In genomic region chr17:63866625-63867024, GRCh38 we compare ENCODE assay signal across 14 cellular contexts. TPM values are rescaled to one million over a fixed set of nuclear protein-coding genes. Genes with fewer than 3 reads are reported as not detected.
DNase-seq lines count a peak whose midpoint lies in the region; ATAC-seq, FAIRE-seq and TF ChIP-seq lines count a peak whose summit lies in the region.
"Not testable (repeated sequence)": the region's sequence is repeated elsewhere in the genome, so short reads cannot be mapped to it uniquely, and the experiment has no call there.
"Had no signal": no experiment of that assay in that cellular context is flagged by ENCODE, and none has a peak within 500 bp of the region (broad histone marks: within the 10 kb centered on the region; RNA-seq: fewer than 3 reads in every experiment).

No MANE protein-coding gene starts in this region.

- not testable (repeated sequence) for BruUV-seq in GM12878 (replicated peaks; lab: Mats Ljungman, UMichigan)

- H3K9me3 Mint-ChIP-seq in neural progenitor cell, result not testable (repeated sequence)

- CTCF ChIA-PET in AG04449 (lab: Yijun Ruan, JAX), result interaction anchor here (0.7 to 4.8 kb wide), 18 partner anchors 8 to 267 kb away, joined by 3 to 47 read pairs (median 6); partner anchors contain the start of genes GH1, GH2 and ICAM2
- CTCF ChIA-PET in GM12878 (lab: Yijun Ruan, JAX), result interaction anchor here (0.7 to 4.8 kb wide), 22 partner anchors 8 to 460 kb away, joined by 3 to 51 read pairs (median 4); partner anchors contain the start of genes GH1, ICAM2 and SMARCD2

- H3K4me1 ChIP-seq in OCI-LY3 (ENCODE audit: low read length); GM12878 (ENCODE audit: control insufficient read depth, insufficient read depth, low read length); neural progenitor cell: not testable (repeated sequence)

- FAIRE-seq in GM12878 (lab: Jason Lieb, UNC), result not testable (repeated sequence)

- intact Hi-C loops in GM12878 (cut with micrococcal nuclease; ENCODE audit: unreplicated experiment); left ventricle myocardium superior (cut with micrococcal nuclease): not testable (repeated sequence)

- not testable (repeated sequence) for H3K27ac ChIP-seq in OCI-LY3 (ENCODE audit: low read length); GM12878 (ENCODE audit: control insufficient read depth, insufficient read depth); neural progenitor cell

- peak; percentile 70 for ATAC-seq in GM12878
- ATAC-seq in left ventricle myocardium superior, result peak; percentile 36

- not testable (repeated sequence) for H4K20me1 ChIP-seq in OCI-LY3 (ENCODE audit: insufficient read depth, low read length); GM12878 (ENCODE audit: control insufficient read depth, insufficient read depth); neural progenitor cell (ENCODE audit: low read depth)

- DNase-seq in AG04449 (ENCODE audit: low read depth, low spot score); GM12878 (ENCODE audit: low read depth, low spot score); left ventricle myocardium superior: not testable (repeated sequence)
- peak; percentile 18 for DNase-seq in neural progenitor cell (ENCODE audit: low spot score)

- H3K4me2 ChIP-seq in OCI-LY3 (ENCODE audit: low read length), result peak overlapping the region; percentile 60; the same call in 1 of the 2 replicates
- H3K4me2 ChIP-seq in GM12878 (ENCODE audit: control insufficient read depth, insufficient read depth); neural progenitor cell: not testable (repeated sequence)

- H3K27me3 ChIP-seq in OCI-LY3 (ENCODE audit: low read depth, low read length); GM12878 (replicated peaks in 1 of 2; ENCODE audit: control insufficient read depth in 2 of 2, insufficient read depth in 2 of 2, low read length in 1 of 2); neural progenitor cell: not testable (repeated sequence)

- POLR2A ChIA-PET in AG04449 (lab: Yijun Ruan, JAX); GM12878 (lab: Charles Lee): not testable (repeated sequence)

- 34% methylated on average over 7 of the region's 7 CpGs for WGBS in GM12878 (ENCODE audit: insufficient coverage, insufficient replicate concordance, low lambda C conversion rate, missing lambda C conversion rate)

- not testable (repeated sequence) for H3K36me3 ChIP-seq in OCI-LY3 (replicated peaks; ENCODE audit: low read depth, low read length); GM12878 (ENCODE audit: control insufficient read depth in 2 of 2, insufficient read depth in 2 of 2, low read length in 1 of 2); neural progenitor cell

- not testable (repeated sequence) for H3F3A ChIP-seq in neural progenitor cell (ENCODE audit: low read depth)

- not testable (repeated sequence) for TF ChIP-seq RAD21 in GM12878 (IDR thresholded peaks at IDR 0.05; ENCODE audit: insufficient read depth, low read depth, low read length)

- not testable (repeated sequence) for H3K27me3 Mint-ChIP-seq in neural progenitor cell (ENCODE audit: insufficient read depth, low read depth)

- TF ChIP-seq POLR2A in GM12878 (IDR thresholded peaks at IDR 0.05; ENCODE audit: low read depth, low read length), result not testable (repeated sequence)

- not testable (repeated sequence) for H3K79me2 ChIP-seq in OCI-LY3 (ENCODE audit: low read length); GM12878 (ENCODE audit: control insufficient read depth, insufficient read depth, low read length); neural progenitor cell (ENCODE audit: low read depth)

- peak; percentile 17 for TF ChIP-seq CTCF in AG04449 (IDR thresholded peaks at IDR 0.05; ENCODE audit: insufficient read depth, low read length, missing control alignments)
- peak; percentile 25 for TF ChIP-seq CTCF in GM12873 (IDR thresholded peaks at IDR 0.05; ENCODE audit: insufficient read depth, low read depth, low read length, missing control alignments)
- TF ChIP-seq CTCF in OCI-LY3 (IDR thresholded peaks at IDR 0.05; ENCODE audit: low read depth, low read length); neural progenitor cell (IDR thresholded peaks at IDR 0.05): not testable (repeated sequence)
- TF ChIP-seq CTCF in GM12878 (IDR thresholded peaks at IDR 0.05 in 2 of 3, conservative IDR thresholded peaks at IDR 0.05 in 1 of 3; ENCODE audit: control insufficient read depth in 2 of 3, extremely low read depth in 1 of 3, insufficient read depth in 1 of 3, low read depth in 3 of 3, low read length in 3 of 3), result 0 out of 6 replicates have a peak, but pooled peaks of 1 of the 3 experiments have one; percentile 17

- TF ChIP-seq EP300 in GM12878 (IDR thresholded peaks at IDR 0.05; ENCODE audit: borderline replicate concordance in 1 of 2, control insufficient read depth in 1 of 2, low read depth in 2 of 2, low read length in 2 of 2), result not testable (repeated sequence)

- not testable (repeated sequence) for H3K27ac Mint-ChIP-seq in neural progenitor cell

- not testable (repeated sequence) for H3K9me3 ChIP-seq in OCI-LY3 (ENCODE audit: insufficient read depth, low read length); GM12878 (replicated peaks; ENCODE audit: control insufficient read depth, insufficient read depth, low read length); neural progenitor cell (ENCODE audit: low read depth)

- not testable (repeated sequence) for H3K4me3 ChIP-seq in AG04449 (ENCODE audit: low read depth, low read length); GM12878; neural progenitor cell
- H3K4me3 ChIP-seq in OCI-LY3 (ENCODE audit: low read length), result peak overlapping the region; percentile 40; the same call in 1 of the 2 replicates

- RAD21 ChIA-PET in GM12878 (lab: Charles Lee; ENCODE audit: unreplicated experiment), result not testable (repeated sequence)

- in situ Hi-C loops in GM12878 (cut with MboI), result not testable (repeated sequence)

- H2AFZ ChIP-seq in OCI-LY3 (ENCODE audit: low read depth, low read length), result peak overlapping the region; percentile 89; the same call in 1 of the 2 replicates
- not testable (repeated sequence) for H2AFZ ChIP-seq in GM12878 (ENCODE audit: control insufficient read depth, low read depth, low read length); neural progenitor cell (replicated peaks)

- SMC1A ChIA-PET in GM12878 (lab: Charles Lee; ENCODE audit: uncharacterized antibody, unreplicated experiment), result not testable (repeated sequence)

- H3K4me3 Mint-ChIP-seq in neural progenitor cell, result not testable (repeated sequence)

- H3K4me1 Mint-ChIP-seq in neural progenitor cell, result not testable (repeated sequence)

- H3K36me3 Mint-ChIP-seq in neural progenitor cell, result not testable (repeated sequence)

- not testable (repeated sequence) for H3K9ac ChIP-seq in OCI-LY3 (ENCODE audit: low read length); GM12878 (ENCODE audit: control insufficient read depth, insufficient read depth, low read length); neural progenitor cell

RNA-seq across cellular contexts. Expression of gene CSH2, which starts 6.9 kb away (rescaled TPM):
- total RNA-seq in GM12878 (2013; cell fraction: nucleolus; rRNA removed), result not detected in 2 replicates
- total RNA-seq in GM12878 (2014; rRNA removed) (not detected in 2 replicates), GM12878 (2014; rRNA removed; fragmentation: Illumina TruSeq; extraction: Trizol) (not detected in 2 replicates), GM12878 (2021) (not detected in 2 replicates), left ventricle myocardium superior (not detected), neural progenitor cell (ENCODE audit: low replicate concordance) (not detected in 2 replicates)
- not detected for polyA plus RNA-seq in GM12878 (2011; ENCODE audit: low read depth)
- polyA plus RNA-seq in GM12878 (2011; rRNA removed) (not detected in 2 replicates), GM12878 (2014; fragmentation: Illumina TruSeq; extraction: Trizol) (not detected in 2 replicates), GM12878 (2014; fragmentation: Nextera tagmentation; extraction: Ambion mirVana) (not detected), GM12878 (2014; rRNA removed) (not detected in 2 replicates), GM12878 (2016; fragmentation: Nextera tagmentation; extraction: Ambion mirVana) (not detected)
- polyA plus RNA-seq in GM12878 (2011; cell fraction: cytosol; rRNA removed), result not detected in 2 replicates
- polyA plus RNA-seq in GM12878 (2011; cell fraction: nucleus; rRNA removed), result not detected in 2 replicates
- polyA plus RNA-seq in GM12878 (2012), result not detected in 2 replicates
- polyA minus RNA-seq in GM12878 (2011; rRNA and poly(A)+ RNA removed), result not detected in 2 replicates
- polyA minus RNA-seq in GM12878 (2011; cell fraction: cytosol; rRNA and poly(A)+ RNA removed), result not detected in 2 replicates
- not detected in 2 replicates for polyA minus RNA-seq in GM12878 (2011; cell fraction: nucleus; rRNA and poly(A)+ RNA removed)
- total RNA-seq: activated CD4-positive, alpha-beta T cell treated with anti-CD3 and anti-CD28 coated beads for 36 hours; kidney; mesenteric fat pad; NCI-H460; smooth muscle cell; urinary bladder had no signal
- polyA plus RNA-seq: CD14-positive monocyte, smooth muscle cell, urinary bladder had no signal

RNA-seq across cellular contexts. Expression of gene GH2, which starts 15.1 kb away (rescaled TPM):
- not detected in 2 replicates for total RNA-seq in GM12878 (2013; cell fraction: nucleolus; rRNA removed)
- not detected in 2 replicates for total RNA-seq in GM12878 (2014; rRNA removed)
- not detected in 2 replicates for total RNA-seq in GM12878 (2014; rRNA removed; fragmentation: Illumina TruSeq; extraction: Trizol)
- not detected in 2 replicates for total RNA-seq in GM12878 (2021)
- polyA plus RNA-seq in GM12878 (2011; ENCODE audit: low read depth), result not detected
- not detected in 2 replicates for polyA plus RNA-seq in GM12878 (2011; rRNA removed)
- not detected in 2 replicates for polyA plus RNA-seq in GM12878 (2011; cell fraction: cytosol; rRNA removed)
- not detected in 2 replicates for polyA plus RNA-seq in GM12878 (2011; cell fraction: nucleus; rRNA removed)
- polyA plus RNA-seq in GM12878 (2012), result not detected in 2 replicates
- not detected in 2 replicates for polyA plus RNA-seq in GM12878 (2014; fragmentation: Illumina TruSeq; extraction: Trizol)
- not detected for polyA plus RNA-seq in GM12878 (2014; fragmentation: Nextera tagmentation; extraction: Ambion mirVana)
- polyA plus RNA-seq in GM12878 (2014; rRNA removed), result not detected in 2 replicates
- polyA plus RNA-seq in GM12878 (2016; fragmentation: Nextera tagmentation; extraction: Ambion mirVana), result not detected
- polyA minus RNA-seq in GM12878 (2011; rRNA and poly(A)+ RNA removed), result not detected in 2 replicates
- polyA minus RNA-seq in GM12878 (2011; cell fraction: cytosol; rRNA and poly(A)+ RNA removed), result not detected in 2 replicates
- polyA minus RNA-seq in GM12878 (2011; cell fraction: nucleus; rRNA and poly(A)+ RNA removed), result not detected in 2 replicates
- not detected for total RNA-seq in left ventricle myocardium superior
- not detected in 2 replicates for total RNA-seq in neural progenitor cell (ENCODE audit: low replicate concordance)
- total RNA-seq: activated CD4-positive, alpha-beta T cell treated with anti-CD3 and anti-CD28 coated beads for 36 hours; activated naive CD4-positive, alpha-beta T cell treated with anti-CD3 and anti-CD28 coated beads, Interleukin-2, amount 50 U/mL, for 72 hours; kidney; mesenteric fat pad; NCI-H460; smooth muscle cell; urinary bladder had no signal
- polyA plus RNA-seq: CD14-positive monocyte, smooth muscle cell, urinary bladder had no signal

RNA-seq across cellular contexts. Expression of gene SMARCD2, which starts 24.1 kb away (rescaled TPM):
- total RNA-seq in GM12878 (2013; cell fraction: nucleolus; rRNA removed), result 50.6 and 66.0 TPM in 2 replicates
- total RNA-seq in GM12878 (2014; rRNA removed) (111 and 112 TPM in 2 replicates), GM12878 (2014; rRNA removed; fragmentation: Illumina TruSeq; extraction: Trizol) (53.4 and 55.6 TPM in 2 replicates), GM12878 (2021) (95.3 and 97.9 TPM in 2 replicates), left ventricle myocardium superior (28.4 TPM), neural progenitor cell (ENCODE audit: low replicate concordance) (80.7 and 100 TPM in 2 replicates)
- 34.4 TPM for polyA plus RNA-seq in GM12878 (2011; ENCODE audit: low read depth)
- polyA plus RNA-seq in GM12878 (2011; rRNA removed) (33.4 and 78.4 TPM in 2 replicates), GM12878 (2014; fragmentation: Illumina TruSeq; extraction: Trizol) (56.1 and 71.5 TPM in 2 replicates), GM12878 (2014; fragmentation: Nextera tagmentation; extraction: Ambion mirVana) (1 to 10 TPM; 2.4 to 5.6 TPM), GM12878 (2014; rRNA removed) (72.7 and 80.6 TPM in 2 replicates), GM12878 (2016; fragmentation: Nextera tagmentation; extraction: Ambion mirVana) (10 to 100 TPM; 13.7 to 47.8 TPM)
- polyA plus RNA-seq in GM12878 (2011; cell fraction: cytosol; rRNA removed), result 64.8 and 68.5 TPM in 2 replicates
- 115 and 124 TPM in 2 replicates for polyA plus RNA-seq in GM12878 (2011; cell fraction: nucleus; rRNA removed)
- polyA plus RNA-seq in GM12878 (2012), result 58.5 and 59.6 TPM in 2 replicates
- polyA minus RNA-seq in GM12878 (2011; rRNA and poly(A)+ RNA removed), result 70.7 and 72.3 TPM in 2 replicates
- polyA minus RNA-seq in GM12878 (2011; cell fraction: cytosol; rRNA and poly(A)+ RNA removed), result 20.0 and 38.9 TPM in 2 replicates
- 44.1 and 77.4 TPM in 2 replicates for polyA minus RNA-seq in GM12878 (2011; cell fraction: nucleus; rRNA and poly(A)+ RNA removed)

RNA-seq across cellular contexts. Expression of gene CSH1, which starts 29.7 kb away (rescaled TPM):
- total RNA-seq in GM12878 (2013; cell fraction: nucleolus; rRNA removed), result not detected in 2 replicates
- total RNA-seq in GM12878 (2014; rRNA removed) (not detected in 2 replicates), GM12878 (2014; rRNA removed; fragmentation: Illumina TruSeq; extraction: Trizol) (not detected in 2 replicates), GM12878 (2021) (not detected in 2 replicates), left ventricle myocardium superior (not detected), neural progenitor cell (ENCODE audit: low replicate concordance) (not detected in 2 replicates)
- not detected for polyA plus RNA-seq in GM12878 (2011; ENCODE audit: low read depth)
- polyA plus RNA-seq in GM12878 (2011; rRNA removed) (not detected in 2 replicates), GM12878 (2014; fragmentation: Illumina TruSeq; extraction: Trizol) (not detected in 2 replicates), GM12878 (2014; fragmentation: Nextera tagmentation; extraction: Ambion mirVana) (not detected), GM12878 (2014; rRNA removed) (not detected in 2 replicates), GM12878 (2016; fragmentation: Nextera tagmentation; extraction: Ambion mirVana) (not detected)
- polyA plus RNA-seq in GM12878 (2011; cell fraction: cytosol; rRNA removed), result not detected in 2 replicates
- not detected in 2 replicates for polyA plus RNA-seq in GM12878 (2011; cell fraction: nucleus; rRNA removed)
- not detected in 2 replicates for polyA plus RNA-seq in GM12878 (2012)
- polyA minus RNA-seq in GM12878 (2011; rRNA and poly(A)+ RNA removed), result not detected in 2 replicates
- not detected in 2 replicates for polyA minus RNA-seq in GM12878 (2011; cell fraction: cytosol; rRNA and poly(A)+ RNA removed)
- not detected in 2 replicates for polyA minus RNA-seq in GM12878 (2011; cell fraction: nucleus; rRNA and poly(A)+ RNA removed)
- total RNA-seq: activated CD4-positive, alpha-beta T cell treated with anti-CD3 and anti-CD28 coated beads for 36 hours; kidney; mesenteric fat pad; NCI-H460; smooth muscle cell had no signal
- polyA plus RNA-seq: CD14-positive monocyte, smooth muscle cell, urinary bladder had no signal

RNA-seq across cellular contexts. Expression of gene FTSJ3, which starts 39.2 kb away (rescaled TPM):
- total RNA-seq in GM12878 (2013; cell fraction: nucleolus; rRNA removed), result 40.8 and 50.2 TPM in 2 replicates
- total RNA-seq in GM12878 (2014; rRNA removed) (48.9 and 57.5 TPM in 2 replicates), GM12878 (2014; rRNA removed; fragmentation: Illumina TruSeq; extraction: Trizol) (46.9 and 47.0 TPM in 2 replicates), GM12878 (2021) (46.7 and 54.0 TPM in 2 replicates), left ventricle myocardium superior (35.9 TPM), neural progenitor cell (ENCODE audit: low replicate concordance) (21.8 and 44.3 TPM in 2 replicates)
- polyA plus RNA-seq in GM12878 (2011; ENCODE audit: low read depth), result 24.1 TPM
- polyA plus RNA-seq in GM12878 (2011; rRNA removed) (35.9 and 38.4 TPM in 2 replicates), GM12878 (2014; fragmentation: Illumina TruSeq; extraction: Trizol) (50.5 and 54.9 TPM in 2 replicates), GM12878 (2014; fragmentation: Nextera tagmentation; extraction: Ambion mirVana) (10 to 100 TPM; 17.2 to 34.2 TPM), GM12878 (2014; rRNA removed) (42.6 TPM in 2 replicates), GM12878 (2016; fragmentation: Nextera tagmentation; extraction: Ambion mirVana) (10 to 100 TPM; 71.0 to 79.2 TPM)
- 43.0 and 49.8 TPM in 2 replicates for polyA plus RNA-seq in GM12878 (2011; cell fraction: cytosol; rRNA removed)
- 54.7 and 75.9 TPM in 2 replicates for polyA plus RNA-seq in GM12878 (2011; cell fraction: nucleus; rRNA removed)
- 26.0 and 31.1 TPM in 2 replicates for polyA plus RNA-seq in GM12878 (2012)
- 50.1 and 55.0 TPM in 2 replicates for polyA minus RNA-seq in GM12878 (2011; rRNA and poly(A)+ RNA removed)
- 13.6 and 23.1 TPM in 2 replicates for polyA minus RNA-seq in GM12878 (2011; cell fraction: cytosol; rRNA and poly(A)+ RNA removed)
- 40.4 and 65.5 TPM in 2 replicates for polyA minus RNA-seq in GM12878 (2011; cell fraction: nucleus; rRNA and poly(A)+ RNA removed)
